ENCODE assay signal across 10 cellular contexts in genomic region chr13:44169018-44169909, GRCh38.
"Had no signal": no experiment of that assay in that cellular context is flagged by ENCODE, and none has a peak within 500 bp of the region (broad histone marks: within the 10 kb centered on the region; RNA-seq: fewer than 3 reads in every experiment).

No MANE protein-coding gene starts in this region.

- H3K27ac ChIP-seq: lower lobe of right lung had no signal

- H3K36me3 ChIP-seq: lower lobe of right lung had no signal

- H3K4me3 ChIP-seq: lower lobe of right lung, skin epidermis had no signal

- H3K9me3 ChIP-seq: lower lobe of right lung had no signal

- DNase-seq: activated T-cell treated with anti-CD3 and anti-CD28 coated beads, Interleukin-2, amount 50 U/mL, for 1 hour; amniotic stem cell; cerebellar nuclear complex; hippocampal formation; lower lobe of right lung; midbrain; naive thymus-derived CD4-positive, alpha-beta T cell had no signal

- ATAC-seq: activated CD4-positive, CD25-positive, alpha-beta regulatory T cell treated with anti-CD3 and anti-CD28 coated beads, Interleukin-2, amount 50 U/mL, for 24 hours; esophagus mucosa; lower lobe of right lung; naive thymus-derived CD4-positive, alpha-beta T cell had no signal
